In genomic region chr4:3108211-3108610, GRCh38 we compare ENCODE assay signal across 21 cellular contexts. TPM values are rescaled to one million over a fixed set of nuclear protein-coding genes. Genes with fewer than 3 reads are reported as not detected.
DNase-seq lines count a peak whose midpoint lies in the region; ATAC-seq, FAIRE-seq and TF ChIP-seq lines count a peak whose summit lies in the region.
"Had no signal": no experiment of that assay in that cellular context is flagged by ENCODE, and none has a peak within 500 bp of the region (broad histone marks: within the 10 kb centered on the region; RNA-seq: fewer than 3 reads in every experiment).

No MANE protein-coding gene starts in this region.

- TF ChIP-seq RAD21 in liver (IDR thresholded peaks at IDR 0.05) (no peak), HepG2 (CRISPR knock-in tag; IDR thresholded peaks at IDR 0.05) (no peak)

- H3K4me3 ChIP-seq in liver (ENCODE audit: low read depth in 1 of 3, low read length in 3 of 3) (no peak overlapping the region), HepG2 (replicated peaks in 1 of 3; ENCODE audit: insufficient read depth in 1 of 3, low read depth in 2 of 3, low read length in 3 of 3) (no peak overlapping the region), fibroblast of mammary gland (ENCODE audit: control insufficient read depth, low read depth, low read length) (no peak overlapping the region), parathyroid adenoma (ENCODE audit: low read depth, low read length) (no peak overlapping the region), kidney (ENCODE audit: low read length in 2 of 2) (no peak overlapping the region)
- H3K4me3 ChIP-seq: PC-9 had no signal

- H3K27ac ChIP-seq in liver (ENCODE audit: low read depth in 1 of 2, low read length in 2 of 2) (peak overlapping the region; percentile 9 to 17), HepG2 (ENCODE audit: extremely low read length, insufficient read depth, low read length) (no peak overlapping the region), parathyroid adenoma (peak overlapping the region; percentile 57), kidney (ENCODE audit: low read depth in 2 of 2, low read length in 2 of 2) (peak overlapping the region in 1 of 2 donors; percentile 18)
- H3K27ac ChIP-seq: PC-9 had no signal

- no peak for TF ChIP-seq CTCF in liver (IDR thresholded peaks at IDR 0.05; ENCODE audit: low read depth, low read length, missing input control)
- no peak for TF ChIP-seq CTCF in HepG2 (CRISPR knock-in tag; IDR thresholded peaks at IDR 0.05)
- no peak for TF ChIP-seq CTCF in fibroblast of mammary gland (conservative IDR thresholded peaks at IDR 0.05; ENCODE audit: control insufficient read depth, insufficient read depth, low read depth, low read length)
- no peak for TF ChIP-seq CTCF in parathyroid adenoma (IDR thresholded peaks at IDR 0.05)
- TF ChIP-seq CTCF in kidney (IDR thresholded peaks at IDR 0.05; ENCODE audit: borderline replicate concordance, extremely low read depth, insufficient read depth): no peak

- in situ Hi-C loops in HepG2 (cut with HindIII; ENCODE audit: extremely low pct_ligation_motif_present, low pct_unique_long_range_greater_than_20kb): no loop called here

- intact Hi-C loops in HepG2 (cut with micrococcal nuclease; ENCODE audit: unreplicated experiment): loop anchor here (5.0 kb wide), 1 partner anchor 334 kb away; the partner anchor contains the start of gene HGFAC
- intact Hi-C loops in kidney (cut with DNase I): no loop called here

- H3K9ac ChIP-seq in liver (ENCODE audit: low read depth in 1 of 2, low read length in 2 of 2) (no peak overlapping the region), HepG2 (ENCODE audit: insufficient read depth, low read depth, low read length) (no peak overlapping the region), parathyroid adenoma (no peak overlapping the region), kidney (ENCODE audit: low read length in 2 of 2) (no peak overlapping the region)
- H3K9ac ChIP-seq: SK-N-SH had no signal

- DNase-seq in HepG2 (ENCODE audit: low spot score) (no peak), fibroblast of mammary gland (ENCODE audit: low read depth) (peak; percentile 74), kidney (no peak), AML-193 (lab: John Stamatoyannopoulos, UW) (no peak)
- DNase-seq: activated CD4-positive, alpha-beta T cell treated with anti-CD3 and anti-CD28 coated beads, Interleukin-2, amount 10 ng/mL, durations not matched to agents 7 days and 5 days; COR-L47; GDM1; H7; MM.1S; NCI-H2029 treated with DMSO at 0.1 percent for 48 hours; NCI-H524 treated with DMSO at 0.1 percent for 48 hours; PC-9; retina; SK-N-SH; stimulated activated CD4-positive, alpha-beta T cell treated with anti-CD3 and anti-CD28 coated beads, Interleukin-2, amount 100 ng/mL, for 48 hours had no signal

- no peaks in the 10 kb centered on the region for H3K79me2 ChIP-seq in HepG2 (ENCODE audit: insufficient read depth, low read length)
- H3K79me2 ChIP-seq in parathyroid adenoma: peaks cover 4% of the 10 kb centered on the region

- POLR2A ChIA-PET in HepG2 (lab: Yijun Ruan, JAX): no interaction called here

- H3K4me2 ChIP-seq in HepG2 (ENCODE audit: low read depth, low read length): no peak overlapping the region
- no peak overlapping the region for H3K4me2 ChIP-seq in parathyroid adenoma (ENCODE audit: low read length)
- H3K4me2 ChIP-seq: PC-9 had no signal

- H3K9me3 ChIP-seq in liver (ENCODE audit: control insufficient read depth in 4 of 4, low read length in 3 of 4): no peaks in the 10 kb centered on the region
- H3K9me3 ChIP-seq in HepG2 (ENCODE audit: low read length): no peaks in the 10 kb centered on the region
- no peaks in the 10 kb centered on the region for H3K9me3 ChIP-seq in parathyroid adenoma (ENCODE audit: control insufficient read depth, low read length)
- no peaks in the 10 kb centered on the region for H3K9me3 ChIP-seq in kidney (ENCODE audit: control insufficient read depth in 1 of 2, low read length in 2 of 2)
- H3K9me3 ChIP-seq: SK-N-SH had no signal

- TF ChIP-seq POLR2A in HepG2 (IDR thresholded peaks at IDR 0.05; ENCODE audit: insufficient read depth in 1 of 2, low read depth in 2 of 2, low read length in 2 of 2): no peak

- TF ChIP-seq EP300 in HepG2 (IDR thresholded peaks at IDR 0.05; ENCODE audit: low read depth in 2 of 2, low read length in 2 of 2): no peak
- TF ChIP-seq EP300 in HepG2 (CRISPR knock-in tag; IDR thresholded peaks at IDR 0.05; ENCODE audit: borderline replicate concordance): no peak

- CTCF ChIA-PET in HepG2 (lab: Yijun Ruan, JAX; ENCODE audit: low intra/inter-chr PET ratio, low total read pairs): no interaction called here

- ATAC-seq in HepG2 (no peak), HG03439 (IDR thresholded peaks at IDR 0.05; ENCODE audit: unreplicated experiment) (no peak), HG02623 (IDR thresholded peaks at IDR 0.05; ENCODE audit: unreplicated experiment) (no peak)

- H2AFZ ChIP-seq in HepG2 (ENCODE audit: low read length): no peak overlapping the region
- no peak overlapping the region for H2AFZ ChIP-seq in parathyroid adenoma
- H2AFZ ChIP-seq: PC-9 had no signal

- no peaks in the 10 kb centered on the region for H4K20me1 ChIP-seq in HepG2 (ENCODE audit: insufficient read depth, low read length)

- FAIRE-seq in HepG2 (lab: Jason Lieb, UNC): no peak
- FAIRE-seq in kidney (lab: Jason Lieb, UNC): no peak

- peaks cover 0 to 40% (median 26%) of the 10 kb centered on the region in 4 donors for H3K36me3 ChIP-seq in liver (ENCODE audit: control insufficient read depth in 4 of 4, insufficient read depth in 3 of 4, low read depth in 1 of 4, low read length in 3 of 4)
- peaks cover 17 to 67% of the 10 kb centered on the region in 2 experiments for H3K36me3 ChIP-seq in HepG2 (replicated peaks in 1 of 2; ENCODE audit: control insufficient read depth in 1 of 2, insufficient read depth in 2 of 2, low read length in 2 of 2)
- no peaks in the 10 kb centered on the region for H3K36me3 ChIP-seq in parathyroid adenoma (ENCODE audit: control insufficient read depth, insufficient read depth, low read length)
- H3K36me3 ChIP-seq in kidney (ENCODE audit: control insufficient read depth in 1 of 2, insufficient read depth in 2 of 2, low read length in 2 of 2): peaks cover 34 to 42% of the 10 kb centered on the region in 2 donors

- H3K27me3 ChIP-seq in liver (ENCODE audit: control insufficient read depth in 4 of 4, insufficient read depth in 4 of 4, low read length in 3 of 4) (no peaks in the 10 kb centered on the region), HepG2 (ENCODE audit: control insufficient read depth in 1 of 2, insufficient read depth in 2 of 2, low read length in 2 of 2) (no peaks in the 10 kb centered on the region), parathyroid adenoma (ENCODE audit: control insufficient read depth, insufficient read depth, low read length) (no peaks in the 10 kb centered on the region)

- BruUV-seq in HepG2 (replicated peaks; lab: Mats Ljungman, UMichigan): no TSS peak

- WGBS in liver: 83% methylated on average over 3 of the region's 3 CpGs
- WGBS in HepG2 (ENCODE audit: low lambda C conversion rate): 97% methylated on average over 3 of the region's 3 CpGs

- H3K4me1 ChIP-seq in liver (ENCODE audit: control insufficient read depth in 4 of 4, insufficient read depth in 4 of 4, low read length in 3 of 4): peaks cover 0 to 4% (median 0%) of the 10 kb centered on the region in 4 donors
- peaks cover 10% of the 10 kb centered on the region; the same call in 1 of the 2 replicates for H3K4me1 ChIP-seq in HepG2 (ENCODE audit: insufficient read depth, low read length)
- H3K4me1 ChIP-seq in parathyroid adenoma: no peaks in the 10 kb centered on the region
- H3K4me1 ChIP-seq in kidney (ENCODE audit: control insufficient read depth in 1 of 2, insufficient read depth in 1 of 2, low read depth in 1 of 2, low read length in 2 of 2): peaks cover 0 to 9% of the 10 kb centered on the region in 2 donors

RNA-seq across cellular contexts. Expression of gene HTT, which starts 33.7 kb away (rescaled TPM):
- total RNA-seq in liver (10 to 100 TPM; 23.5 to 39.8 TPM), HepG2 (2016; rRNA removed; fragmentation: Illumina TruSeq; extraction: Trizol) (19.5 and 34.3 TPM in 2 replicates), kidney (64.0 TPM)
- polyA plus RNA-seq in liver (1 to 10 TPM; 8.6 to 9.3 TPM), HepG2 (2011; rRNA removed) (17.5 and 21.0 TPM in 2 replicates), kidney (ENCODE audit: insufficient read depth, low read depth, low replicate concordance) (7.2 TPM)
- total RNA-seq in HepG2 (2016; cell fraction: cytosol; rRNA removed; fragmentation: Illumina TruSeq; extraction: Trizol; ENCODE audit: low read depth): 8.9 and 9.0 TPM in 2 replicates
- 19.6 and 34.7 TPM in 2 replicates for total RNA-seq in HepG2 (2016; cell fraction: insoluble cytoplasmic fraction; rRNA removed; fragmentation: Illumina TruSeq; extraction: Trizol)
- total RNA-seq in HepG2 (2016; cell fraction: membrane; rRNA removed; fragmentation: Illumina TruSeq; extraction: Trizol): 12.0 and 13.5 TPM in 2 replicates
- 44.5 and 53.3 TPM in 2 replicates for total RNA-seq in HepG2 (2016; cell fraction: nucleus; rRNA removed; fragmentation: Illumina TruSeq; extraction: Trizol)
- 8.1 and 12.3 TPM in 2 replicates for polyA plus RNA-seq in HepG2 (2011; cell fraction: cytosol; rRNA removed)
- polyA plus RNA-seq in HepG2 (2011; cell fraction: nucleus; rRNA removed): 77.2 and 88.2 TPM in 2 replicates
- polyA plus RNA-seq in HepG2 (2012): 19.2 and 21.9 TPM in 2 replicates
- polyA plus RNA-seq in HepG2 (2016; cell fraction: cytosol; fragmentation: Illumina TruSeq; extraction: Trizol; ENCODE audit: low read depth): 0.76 and 0.89 TPM in 2 replicates
- 11.2 and 16.6 TPM in 2 replicates for polyA plus RNA-seq in HepG2 (2016; cell fraction: insoluble cytoplasmic fraction; fragmentation: Illumina TruSeq; extraction: Trizol; ENCODE audit: low read depth)
- polyA plus RNA-seq in HepG2 (2016; cell fraction: membrane; fragmentation: Illumina TruSeq; extraction: Trizol; ENCODE audit: low read depth): 1.9 and 2.0 TPM in 2 replicates
- 51.6 and 58.9 TPM in 2 replicates for polyA plus RNA-seq in HepG2 (2016; cell fraction: nucleus; fragmentation: Illumina TruSeq; extraction: Trizol; ENCODE audit: insufficient read depth, low read depth)
- polyA minus RNA-seq in HepG2 (2011; rRNA and poly(A)+ RNA removed; ENCODE audit: low replicate concordance): 75.1 and 127 TPM in 2 replicates
- polyA minus RNA-seq in HepG2 (2011; cell fraction: cytosol; rRNA and poly(A)+ RNA removed): 57.9 and 59.9 TPM in 2 replicates
- polyA minus RNA-seq in HepG2 (2011; cell fraction: nucleus; rRNA and poly(A)+ RNA removed): 131 and 135 TPM in 2 replicates

RNA-seq across cellular contexts. Expression of gene HTT-AS, which starts 33.9 kb away (rescaled TPM):
- total RNA-seq in liver (not detected), HepG2 (2016; rRNA removed; fragmentation: Illumina TruSeq; extraction: Trizol) (not detected in 2 replicates), kidney (not detected)
- polyA plus RNA-seq in liver (not detected), HepG2 (2011; rRNA removed) (not detected in 2 replicates), kidney (ENCODE audit: insufficient read depth, low read depth, low replicate concordance) (not detected)
- total RNA-seq in HepG2 (2016; cell fraction: cytosol; rRNA removed; fragmentation: Illumina TruSeq; extraction: Trizol; ENCODE audit: low read depth): not detected in 2 replicates
- total RNA-seq in HepG2 (2016; cell fraction: insoluble cytoplasmic fraction; rRNA removed; fragmentation: Illumina TruSeq; extraction: Trizol): not detected in 2 replicates
- total RNA-seq in HepG2 (2016; cell fraction: membrane; rRNA removed; fragmentation: Illumina TruSeq; extraction: Trizol): not detected in 2 replicates
- not detected in 2 replicates for total RNA-seq in HepG2 (2016; cell fraction: nucleus; rRNA removed; fragmentation: Illumina TruSeq; extraction: Trizol)
- not detected in 2 replicates for polyA plus RNA-seq in HepG2 (2011; cell fraction: cytosol; rRNA removed)
- not detected in 2 replicates for polyA plus RNA-seq in HepG2 (2011; cell fraction: nucleus; rRNA removed)
- polyA plus RNA-seq in HepG2 (2012): not detected in 2 replicates
- not detected in 2 replicates for polyA plus RNA-seq in HepG2 (2016; cell fraction: cytosol; fragmentation: Illumina TruSeq; extraction: Trizol; ENCODE audit: low read depth)
- not detected in 2 replicates for polyA plus RNA-seq in HepG2 (2016; cell fraction: insoluble cytoplasmic fraction; fragmentation: Illumina TruSeq; extraction: Trizol; ENCODE audit: low read depth)
- polyA plus RNA-seq in HepG2 (2016; cell fraction: membrane; fragmentation: Illumina TruSeq; extraction: Trizol; ENCODE audit: low read depth): not detected in 2 replicates
- polyA plus RNA-seq in HepG2 (2016; cell fraction: nucleus; fragmentation: Illumina TruSeq; extraction: Trizol; ENCODE audit: insufficient read depth, low read depth): not detected in 2 replicates
- polyA minus RNA-seq in HepG2 (2011; rRNA and poly(A)+ RNA removed; ENCODE audit: low replicate concordance): not detected in 2 replicates
- polyA minus RNA-seq in HepG2 (2011; cell fraction: cytosol; rRNA and poly(A)+ RNA removed): not detected in 2 replicates
- not detected in 2 replicates for polyA minus RNA-seq in HepG2 (2011; cell fraction: nucleus; rRNA and poly(A)+ RNA removed)
- total RNA-seq: activated CD4-positive, alpha-beta T cell treated with anti-CD3 and anti-CD28 coated beads, Interleukin-2, amount 10 ng/mL, durations not matched to agents 7 days and 5 days; cerebellum; H7; left lobe of liver; PC-9 had no signal
- polyA plus RNA-seq: SK-N-SH had no signal
